8 cellular contexts compared by ENCODE assay signal in genomic region chr11:48019230-48019584, GRCh38. TPM values are rescaled to one million over a fixed set of nuclear protein-coding genes. Genes with fewer than 3 reads are reported as not detected.
DNase-seq lines count a peak whose midpoint lies in the region; ATAC-seq lines count a peak whose summit lies in the region.
"Had no signal": no experiment of that assay in that cellular context is flagged by ENCODE, and none has a peak within 500 bp of the region (broad histone marks: within the 10 kb centered on the region; RNA-seq: fewer than 3 reads in every experiment).

No MANE protein-coding gene starts in this region.

- ATAC-seq in HG02885 (IDR thresholded peaks at IDR 0.05; ENCODE audit: poor library complexity, unreplicated experiment) (peak; percentile 30), HG03025 (IDR thresholded peaks at IDR 0.05; ENCODE audit: low FRiP score, unreplicated experiment) (no peak)

- H3K9me3 Mint-ChIP-seq in dendritic cell treated with granulocyte-macrophage colony-stimulating factor and Interleukin-4, amounts not matched to agents 40 ng/mL and 50 ng/mL, for 4 days = no peaks in the 10 kb centered on the region

- no peak overlapping the region for H3K9ac ChIP-seq in trophoblast cell (ENCODE audit: low read length)

- H3K4me1 Mint-ChIP-seq in dendritic cell treated with granulocyte-macrophage colony-stimulating factor and Interleukin-4, amounts not matched to agents 40 ng/mL and 50 ng/mL, for 4 days (ENCODE audit: low read depth) = peaks cover 93% of the 10 kb centered on the region

- no peak overlapping the region for H4K91ac ChIP-seq in trophoblast cell (ENCODE audit: low read depth, low read length)

- H2BK120ac ChIP-seq in trophoblast cell (ENCODE audit: insufficient read depth, low read length, poor library complexity) = no peak overlapping the region

- DNase-seq in NCI-H526 (lab: John Stamatoyannopoulos, UW) (peak; percentile 91 to 93), trophoblast cell (no peak), NK-92 (lab: John Stamatoyannopoulos, UW; ENCODE audit: unreplicated experiment) (no peak)
- DNase-seq in effector CD4-positive, alpha-beta T cell = no peak
- DNase-seq: NCI-H2029 treated with DMSO at 0.1 percent for 48 hours had no signal

- no CpG with 5 or more reads among the region's 5 CpGs for WGBS in trophoblast cell (ENCODE audit: extremely low coverage, insufficient coverage, insufficient read length)

- H3K14ac ChIP-seq in trophoblast cell (ENCODE audit: low read length) = no peak overlapping the region

- no peak overlapping the region for H2BK5ac ChIP-seq in trophoblast cell (ENCODE audit: low read depth, low read length, poor library complexity)

- no peaks in the 10 kb centered on the region for H3K79me2 ChIP-seq in trophoblast cell (ENCODE audit: control insufficient read depth, insufficient read depth, low read length, poor library complexity)

- no peaks in the 10 kb centered on the region for H3K27me3 ChIP-seq in trophoblast cell (ENCODE audit: insufficient read depth, low read length)

- peak overlapping the region; percentile 23 for H3K4me3 Mint-ChIP-seq in dendritic cell treated with granulocyte-macrophage colony-stimulating factor and Interleukin-4, amounts not matched to agents 40 ng/mL and 50 ng/mL, for 4 days

- peaks cover 2% of the 10 kb centered on the region for H3K9me3 ChIP-seq in trophoblast cell (ENCODE audit: insufficient read depth, low read depth, low read length)

- H3K27ac Mint-ChIP-seq in dendritic cell treated with granulocyte-macrophage colony-stimulating factor and Interleukin-4, amounts not matched to agents 40 ng/mL and 50 ng/mL, for 4 days = peak overlapping the region; percentile 94

- H2AK5ac ChIP-seq in trophoblast cell (ENCODE audit: low read length) = no peak overlapping the region

- peaks cover 2% of the 10 kb centered on the region for H3K79me1 ChIP-seq in trophoblast cell (ENCODE audit: low read length)

- intact Hi-C loops in dendritic cell treated with granulocyte-macrophage colony-stimulating factor and Interleukin-4, amounts not matched to agents 40 ng/mL and 50 ng/mL, for 4 days (cut with micrococcal nuclease) = no loop called here

- peaks cover 5 to 7% of the 10 kb centered on the region in 2 experiments for H3K4me1 ChIP-seq in trophoblast cell (ENCODE audit: control insufficient read depth in 1 of 2, insufficient read depth in 2 of 2, low read length in 2 of 2)

- no peak overlapping the region for H3K4ac ChIP-seq in trophoblast cell (ENCODE audit: low read depth, low read length)

- H2BK12ac ChIP-seq in trophoblast cell (ENCODE audit: low read length) = no peak overlapping the region

- peak overlapping the region; percentile 22 for H3K18ac ChIP-seq in trophoblast cell (ENCODE audit: low read length)

- H2AFZ ChIP-seq in trophoblast cell (ENCODE audit: insufficient read depth, low read length, poor library complexity) = no peak overlapping the region

- H4K8ac ChIP-seq in trophoblast cell (ENCODE audit: low read depth, low read length) = no peak overlapping the region

- H3K4me2 ChIP-seq in trophoblast cell (ENCODE audit: low read length) = no peak overlapping the region

- H3K23ac ChIP-seq in trophoblast cell (ENCODE audit: low read length) = no peak overlapping the region

- no peaks in the 10 kb centered on the region for H3K27me3 Mint-ChIP-seq in dendritic cell treated with granulocyte-macrophage colony-stimulating factor and Interleukin-4, amounts not matched to agents 40 ng/mL and 50 ng/mL, for 4 days

- H4K12ac ChIP-seq in trophoblast cell (ENCODE audit: low read depth, low read length) = no peak overlapping the region

- no peaks in the 10 kb centered on the region for H3K36me3 ChIP-seq in trophoblast cell (ENCODE audit: control insufficient read depth in 1 of 2, insufficient read depth in 2 of 2, low read length in 2 of 2)

- H3K36me3 Mint-ChIP-seq in dendritic cell treated with granulocyte-macrophage colony-stimulating factor and Interleukin-4, amounts not matched to agents 40 ng/mL and 50 ng/mL, for 4 days (ENCODE audit: low read depth) = peaks cover 56% of the 10 kb centered on the region

- no peak overlapping the region for H3K4me3 ChIP-seq in trophoblast cell (ENCODE audit: low read depth, low read length)

- no peak overlapping the region for H3K27ac ChIP-seq in trophoblast cell (ENCODE audit: low read depth, low read length)

RNA-seq across cellular contexts. Expression of gene PTPRJ, which starts 38.8 kb away (rescaled TPM):
- 5.4 TPM in 2 replicates for polyA plus RNA-seq in trophoblast cell (2013)

Comparison
In these comparisons a context has a peak if more than half of its experiments do, and no peak if none do; other contexts are left out.
1. DNase-seq: peak in NCI-H526 (2 of 2); none in trophoblast cell (0 of 2), NK-92 (single experiment) and effector CD4-positive, alpha-beta T cell (single experiment).